ENCODE assay signal across 1 cellular context in the genomic region with DNA sequence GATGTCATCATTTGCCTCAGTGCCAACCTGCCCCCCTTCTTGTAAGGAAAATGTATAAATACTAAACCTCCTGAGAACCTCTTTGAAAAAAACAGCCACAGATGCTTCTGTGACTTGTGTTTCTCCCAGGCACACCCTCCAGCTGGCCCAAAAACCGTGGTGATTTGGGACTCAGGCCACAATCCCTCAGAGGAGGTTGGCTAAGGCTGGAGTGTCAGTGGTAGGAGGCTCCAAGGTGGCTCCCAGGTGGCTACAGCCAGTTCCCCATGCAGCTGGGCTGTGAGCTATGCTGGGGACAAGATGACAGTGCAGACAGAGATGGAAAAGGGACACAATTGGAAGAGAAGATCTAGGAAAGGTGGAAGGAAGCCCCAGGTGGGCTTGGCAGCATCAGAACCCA.
TF ChIP-seq lines count a peak whose summit lies in the region.

No MANE protein-coding gene starts in this region.

TF ChIP-seq in H1, 55 proteins besides CTCF, POLR2A, EP300 and RAD21 (continued from another document):
- no peak for TF ChIP-seq NANOG (IDR thresholded peaks at IDR 0.05; ENCODE audit: insufficient read depth, low read depth, low read length, poor library complexity, severe bottlenecking)
- no peak for TF ChIP-seq JUND (IDR thresholded peaks at IDR 0.05; ENCODE audit: low read length)
- TF ChIP-seq TEAD4 (IDR thresholded peaks at IDR 0.05; ENCODE audit: low read depth, low read length), result no peak
- TF ChIP-seq TCF12 (IDR thresholded peaks at IDR 0.05; ENCODE audit: low read depth, low read length), result no peak
- TF ChIP-seq SRF (IDR thresholded peaks at IDR 0.05; ENCODE audit: low read depth, low read length), result no peak
- TF ChIP-seq CHD2 (IDR thresholded peaks at IDR 0.05; ENCODE audit: low read length), result no peak
- TF ChIP-seq, protein P1, sequence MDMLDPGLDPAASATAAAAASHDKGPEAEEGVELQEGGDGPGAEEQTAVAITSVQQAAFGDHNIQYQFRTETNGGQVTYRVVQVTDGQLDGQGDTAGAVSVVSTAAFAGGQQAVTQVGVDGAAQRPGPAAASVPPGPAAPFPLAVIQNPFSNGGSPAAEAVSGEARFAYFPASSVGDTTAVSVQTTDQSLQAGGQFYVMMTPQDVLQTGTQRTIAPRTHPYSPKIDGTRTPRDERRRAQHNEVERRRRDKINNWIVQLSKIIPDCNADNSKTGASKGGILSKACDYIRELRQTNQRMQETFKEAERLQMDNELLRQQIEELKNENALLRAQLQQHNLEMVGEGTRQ (IDR thresholded peaks at IDR 0.05; ENCODE audit: low read length), result no peak
- no peak for TF ChIP-seq SIX5 (IDR thresholded peaks at IDR 0.05; ENCODE audit: low read depth, low read length)
- no peak for TF ChIP-seq CEBPB (IDR thresholded peaks at IDR 0.05; ENCODE audit: low read depth, low read length)
- no peak for TF ChIP-seq MAFK (IDR thresholded peaks at IDR 0.05; ENCODE audit: low read depth, low read length)
- TF ChIP-seq FOSL1 (IDR thresholded peaks at IDR 0.05; ENCODE audit: insufficient read depth, low read depth, low read length), result no peak
- no peak for TF ChIP-seq GTF2F1 (IDR thresholded peaks at IDR 0.05; ENCODE audit: borderline replicate concordance, low read depth, low read length)
